2 cellular contexts compared by ENCODE assay signal in the genomic region with DNA sequence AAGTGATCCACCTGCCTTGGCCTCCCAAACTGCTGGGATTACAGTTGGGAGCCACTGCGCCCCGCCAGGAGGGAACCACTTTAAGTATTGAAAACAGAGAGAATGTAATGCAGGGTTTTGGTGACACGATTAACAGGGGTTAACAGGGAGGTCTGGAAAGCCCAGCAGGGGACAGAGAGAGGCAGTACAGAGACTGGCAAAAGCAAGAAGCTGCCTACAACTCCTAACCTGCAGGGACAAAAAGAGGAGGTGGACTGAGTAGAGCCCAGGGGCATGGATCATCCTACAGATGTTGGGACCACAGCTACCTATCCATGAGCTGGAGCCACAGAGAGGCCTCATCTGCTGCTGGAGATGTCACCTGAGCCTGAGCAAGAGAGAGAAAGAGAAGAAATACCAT.
A peak's percentile ranks its signal among the peaks of the same experiment; 100 is the strongest.
TF ChIP-seq lines count a peak whose summit lies in the region.

No MANE protein-coding gene starts in this region.

TF ChIP-seq in HepG2, 621 proteins besides CTCF, POLR2A, EP300 and RAD21:
- TF ChIP-seq SP4 (CRISPR knock-in tag; IDR thresholded peaks at IDR 0.05), result peak; percentile 30; the same call in 1 of the 2 replicates
- no peak for TF ChIP-seq ZNF430 (CRISPR knock-in tag; IDR thresholded peaks at IDR 0.05)

TF ChIP-seq in H1, 55 proteins besides CTCF, POLR2A, EP300 and RAD21:
- no peak for TF ChIP-seq CHD7 (IDR thresholded peaks at IDR 0.05; ENCODE audit: insufficient replicate concordance, low read length)
- no peak for TF ChIP-seq TAF7 (optimal IDR thresholded peaks at IDR 0.05; ENCODE audit: borderline replicate concordance, low read depth, low read length)
- no peak for TF ChIP-seq PHF8 (conservative IDR thresholded peaks at IDR 0.05; ENCODE audit: low read depth, low read length)
- TF ChIP-seq ASH2L (IDR thresholded peaks at IDR 0.05; ENCODE audit: low read length), result no peak
- no peak for TF ChIP-seq FOSL1 (IDR thresholded peaks at IDR 0.05; ENCODE audit: insufficient read depth, low read depth, low read length)
- no peak for TF ChIP-seq CBX5 (IDR thresholded peaks at IDR 0.05; ENCODE audit: low read depth, low read length)
- TF ChIP-seq GTF2F1 (IDR thresholded peaks at IDR 0.05; ENCODE audit: borderline replicate concordance, low read depth, low read length), result no peak
- TF ChIP-seq SP1 (IDR thresholded peaks at IDR 0.05; ENCODE audit: low read depth, low read length), result no peak
- TF ChIP-seq CEBPB (IDR thresholded peaks at IDR 0.05; ENCODE audit: low read depth, low read length), result no peak
- no peak for TF ChIP-seq POU5F1 (IDR thresholded peaks at IDR 0.05; ENCODE audit: low read depth, low read length)
- TF ChIP-seq BCL11A (IDR thresholded peaks at IDR 0.05; ENCODE audit: low read depth in 2 of 2, low read length in 2 of 2), result no peak
TF ChIP-seq in H1: peak in this region for 0.
